In genomic region chr4:1109898-1110506, GRCh38 we compare ENCODE assay signal across 23 cellular contexts. TPM values are rescaled to one million over a fixed set of nuclear protein-coding genes. Genes with fewer than 3 reads are reported as not detected.
DNase-seq lines count a peak whose midpoint lies in the region; ATAC-seq, FAIRE-seq and TF ChIP-seq lines count a peak whose summit lies in the region.
"Had no signal": no experiment of that assay in that cellular context is flagged by ENCODE, and none has a peak within 500 bp of the region (broad histone marks: within the 10 kb centered on the region; RNA-seq: fewer than 3 reads in every experiment).

No MANE protein-coding gene starts in this region.

- H3K4me3 ChIP-seq in BLaER1 (no peak overlapping the region), pancreas (no peak overlapping the region), upper lobe of left lung (no peak overlapping the region), SJCRH30 (no peak overlapping the region), prostate gland (no peak overlapping the region)
- H3K4me3 ChIP-seq: cardiac muscle cell, GM23338, SK-N-MC, testis had no signal

- TF ChIP-seq EP300 in upper lobe of left lung (IDR thresholded peaks at IDR 0.05), result no peak

- no peak for TF ChIP-seq CTCF in pancreas (IDR thresholded peaks at IDR 0.05)
- no peak for TF ChIP-seq CTCF in upper lobe of left lung (IDR thresholded peaks at IDR 0.05)
- TF ChIP-seq CTCF in D721Med (IDR thresholded peaks at IDR 0.05; ENCODE audit: insufficient read depth, missing control alignments), result no peak
- no peak for TF ChIP-seq CTCF in prostate gland (IDR thresholded peaks at IDR 0.05)

- no peak overlapping the region for H3K27ac ChIP-seq in BLaER1
- peak overlapping the region; percentile 36 to 75 (median 58) for H3K27ac ChIP-seq in pancreas
- no peak overlapping the region for H3K27ac ChIP-seq in upper lobe of left lung
- no peak overlapping the region for H3K27ac ChIP-seq in SJCRH30
- no peak overlapping the region for H3K27ac ChIP-seq in prostate gland
- H3K27ac ChIP-seq: cardiac muscle cell, SK-N-MC, testis had no signal

- no peaks in the 10 kb centered on the region for H4K20me1 ChIP-seq in BLaER1

- H3K9me3 ChIP-seq in BLaER1, result no peaks in the 10 kb centered on the region
- H3K9me3 ChIP-seq in pancreas, result no peaks in the 10 kb centered on the region
- H3K9me3 ChIP-seq in upper lobe of left lung, result no peaks in the 10 kb centered on the region
- no peaks in the 10 kb centered on the region for H3K9me3 ChIP-seq in SJCRH30 (replicated peaks)
- no peaks in the 10 kb centered on the region for H3K9me3 ChIP-seq in prostate gland
- H3K9me3 ChIP-seq: testis had no signal

- H3K4me1 ChIP-seq in BLaER1, result peaks cover 40% of the 10 kb centered on the region
- H3K4me1 ChIP-seq in pancreas, result peaks cover 19 to 38% (median 21%) of the 10 kb centered on the region in 3 donors
- H3K4me1 ChIP-seq in upper lobe of left lung, result peaks cover 0 to 6% (median 2%) of the 10 kb centered on the region in 4 donors
- H3K4me1 ChIP-seq in SJCRH30, result no peaks in the 10 kb centered on the region
- no peaks in the 10 kb centered on the region for H3K4me1 ChIP-seq in prostate gland (replicated peaks)
- H3K4me1 ChIP-seq: testis had no signal

- H3K27me3 ChIP-seq in BLaER1, result peaks cover 24% of the 10 kb centered on the region
- H3K27me3 ChIP-seq in pancreas, result no peaks in the 10 kb centered on the region
- H3K27me3 ChIP-seq in upper lobe of left lung, result no peaks in the 10 kb centered on the region
- H3K27me3 ChIP-seq in SJCRH30, result peaks cover 5% of the 10 kb centered on the region; the same call in 1 of the 2 replicates
- H3K27me3 ChIP-seq in prostate gland (replicated peaks; ENCODE audit: insufficient read depth), result peaks cover 7% of the 10 kb centered on the region
- H3K27me3 ChIP-seq: testis had no signal

- TF ChIP-seq POLR2A in upper lobe of left lung (IDR thresholded peaks at IDR 0.05) (no peak), prostate gland (IDR thresholded peaks at IDR 0.05) (no peak)

- peak overlapping the region; percentile 47 for H3K4me2 ChIP-seq in BLaER1
- H3K4me2 ChIP-seq: GM23338 had no signal

- H3K36me3 ChIP-seq in BLaER1, result no peaks in the 10 kb centered on the region
- no peaks in the 10 kb centered on the region for H3K36me3 ChIP-seq in pancreas
- H3K36me3 ChIP-seq in upper lobe of left lung, result no peaks in the 10 kb centered on the region
- no peaks in the 10 kb centered on the region for H3K36me3 ChIP-seq in SJCRH30
- H3K36me3 ChIP-seq in prostate gland, result no peaks in the 10 kb centered on the region
- H3K36me3 ChIP-seq: cardiac muscle cell had no signal

- 11 to 14% methylated on average over 8 of the region's 8 CpGs for WGBS in pancreas, 2 donors
- 47 to 49% methylated on average over 8 of the region's 8 CpGs for WGBS in upper lobe of left lung, 2 donors
- WGBS in prostate gland, result 37% methylated on average over 8 of the region's 8 CpGs

- H3K9ac ChIP-seq in BLaER1, result no peak overlapping the region

- ATAC-seq in pancreas, result peak; percentile 15 to 34 (median 24)
- ATAC-seq in upper lobe of left lung (ENCODE audit: low FRiP score in 2 of 2), result no peak
- ATAC-seq: GM23338, right cardiac atrium had no signal

- intact Hi-C loops in pancreas (cut with DNase I), result no loop called here
- intact Hi-C loops in prostate gland (cut with DNase I), result no loop called here

- DNase-seq in HuH-7 (ENCODE audit: low spot score), result peak; percentile 39
- peak; percentile 73 for DNase-seq in glomerular visceral epithelial cell (ENCODE audit: extremely low spot score)
- DNase-seq in pancreas, result no peak
- DNase-seq in upper lobe of left lung, result no peak
- DNase-seq in D721Med (ENCODE audit: insufficient read length, low spot score), result no peak
- DNase-seq in SJCRH30, result no peak
- DNase-seq in prostate gland (ENCODE audit: low spot score), result no peak
- DNase-seq: activated CD4-positive, alpha-beta T cell treated with anti-CD3 and anti-CD28 coated beads, Interleukin-2, amount 10 ng/mL, durations not matched to agents 7 days and 5 days; activated naive CD4-positive, alpha-beta T cell treated with anti-CD3 and anti-CD28 coated beads, Interleukin-2, amount 50 U/mL, for 16 hours; CD4-positive, alpha-beta T cell; Karpas-422; NCI-H2171 treated with DMSO at 0.1 percent for 48 hours; NCI-H526; occipital lobe; right cardiac atrium; stimulated activated naive CD4-positive, alpha-beta T cell treated with Interleukin-2 at 50 U/mL for 16 hours; testis had no signal

- FAIRE-seq in pancreas (lab: Jason Lieb, UNC) (no peak), D721Med (lab: Jason Lieb, UNC) (no peak)

RNA-seq across cellular contexts. Expression of gene RNF212, which starts 3.4 kb away (rescaled TPM):
- total RNA-seq in pancreas (10 to 100 TPM; 12.0 to 28.0 (median 16.8) TPM), upper lobe of left lung (10 to 100 TPM in 1 of 6 donors, 1 to 10 TPM in 5; 2.7 to 14.7 (median 5.3) TPM), prostate gland (10 to 100 TPM in 1 of 2 donors, 1 to 10 TPM in 1; 7.1 to 15.3 TPM)
- polyA plus RNA-seq in pancreas, result 10 to 100 TPM; 19.0 to 40.3 TPM
- not detected in 2 replicates for total RNA-seq in SJCRH30 (2014; rRNA removed; shearing (Covaris generic))
- total RNA-seq: G401, RPMI7951 had no signal

Comparison
In these comparisons a context has a peak if more than half of its experiments do, and no peak if none do; other contexts are left out.
1. H3K27ac ChIP-seq: peak in pancreas (4 of 4); none in BLaER1 (single experiment), upper lobe of left lung (0 of 4), SJCRH30 (single experiment) and prostate gland (0 of 2).
2. DNase-seq: peak in HuH-7 (single experiment) and glomerular visceral epithelial cell (single experiment); none in pancreas (0 of 6), upper lobe of left lung (0 of 2), D721Med (single experiment), SJCRH30 (0 of 2) and prostate gland (single experiment).
3. ATAC-seq: peak in pancreas (4 of 4); none in upper lobe of left lung (0 of 2).